Comparison of ENCODE assay signal across 21 cellular contexts in genomic region chr9:126857261-126857960, GRCh38. TPM values are rescaled to one million over a fixed set of nuclear protein-coding genes. Genes with fewer than 3 reads are reported as not detected.
A peak's percentile ranks its signal among the peaks of the same experiment; 100 is the strongest.
DNase-seq lines count a peak whose midpoint lies in the region; ATAC-seq and TF ChIP-seq lines count a peak whose summit lies in the region.
"Had no signal": no experiment of that assay in that cellular context is flagged by ENCODE, and none has a peak within 500 bp of the region (broad histone marks: within the 10 kb centered on the region; RNA-seq: fewer than 3 reads in every experiment).

No MANE protein-coding gene starts in this region.

- CTCF ChIA-PET in MCF 10A (lab: Yijun Ruan, JAX) = interaction anchor here (0.6 to 0.9 kb wide), 2 partner anchors 30 to 65 kb away, joined by 3 read pairs; no protein-coding TSS in a partner anchor
- CTCF ChIA-PET in mammary epithelial cell (lab: Charles Lee; ENCODE audit: low non-redundant PET) = no interaction called here
- CTCF ChIA-PET in PC-3 (lab: Charles Lee) = no interaction called here

- intact Hi-C loops in MCF 10A (cut with micrococcal nuclease) = no loop called here
- intact Hi-C loops in mammary epithelial cell (cut with micrococcal nuclease) = no loop called here
- intact Hi-C loops in PC-3 (cut with micrococcal nuclease) = no loop called here

- H2AFZ ChIP-seq in mammary epithelial cell (ENCODE audit: low read depth, low read length) (no peak overlapping the region), PC-3 (ENCODE audit: low read length) (no peak overlapping the region)
- H2AFZ ChIP-seq: neural progenitor cell had no signal

- no peak for TF ChIP-seq CTCF in MCF 10A (IDR thresholded peaks at IDR 0.05; ENCODE audit: unreplicated experiment)
- TF ChIP-seq CTCF in mammary epithelial cell (conservative IDR thresholded peaks at IDR 0.05 in 1 of 2, IDR thresholded peaks at IDR 0.05 in 1 of 2; ENCODE audit: extremely low read depth in 1 of 2, insufficient read depth in 1 of 2, low read depth in 1 of 2, low read length in 2 of 2) = no peak
- no peak for TF ChIP-seq CTCF in PC-3 (conservative IDR thresholded peaks at IDR 0.05; ENCODE audit: low read depth, low read length)
- no peak for TF ChIP-seq CTCF in fibroblast of the aortic adventitia (IDR thresholded peaks at IDR 0.05; ENCODE audit: insufficient read depth, low read length)
- no peak for TF ChIP-seq CTCF in type B pancreatic cell (conservative IDR thresholded peaks at IDR 0.05)

- H3K9me2 ChIP-seq in PC-3 (replicated peaks; ENCODE audit: low read length) = no peaks in the 10 kb centered on the region

- no peak overlapping the region for H3K4me3 Mint-ChIP-seq in MCF 10A (ENCODE audit: unreplicated experiment)
- H3K4me3 Mint-ChIP-seq in type B pancreatic cell = peak overlapping the region; percentile 42
- H3K4me3 Mint-ChIP-seq: activated CD4-positive, alpha-beta T cell treated with anti-CD3 and anti-CD28 coated beads for 36 hours; activated naive CD8-positive, alpha-beta T cell treated with anti-CD3 and anti-CD28 coated beads for 36 hours; activated T-helper 1 cell treated with anti-CD3 and anti-CD28 coated beads, Interleukin-12 subunit alpha, Interleukin-12 subunit beta, Interleukin-2, Interleukin-4 antibody, amounts not matched to agents 30 ng/mL and 10 ng/mL and 1 ng/mL, durations not matched to agents 14 hours and 24 hours and 36 hours; effector memory CD8-positive, alpha-beta T cell; neural progenitor cell had no signal

- H3K27me3 Mint-ChIP-seq in MCF 10A (ENCODE audit: insufficient read depth, unreplicated experiment) (no peaks in the 10 kb centered on the region), type B pancreatic cell (peaks cover 42% of the 10 kb centered on the region)

- no peak overlapping the region for H3K4me3 ChIP-seq in mammary epithelial cell (replicated peaks in 1 of 3; ENCODE audit: insufficient read depth in 1 of 3, low read depth in 2 of 3, low read length in 3 of 3)
- H3K4me3 ChIP-seq in PC-3 (ENCODE audit: low read length) = no peak overlapping the region
- H3K4me3 ChIP-seq in fibroblast of the aortic adventitia (ENCODE audit: low read depth, low read length) = no peak overlapping the region
- H3K4me3 ChIP-seq: esophagus squamous epithelium, heart right ventricle, neural progenitor cell, uterus had no signal

- POLR2A ChIA-PET in MCF 10A (lab: Yijun Ruan, JAX) (interaction anchor here (0.7 to 2.2 kb wide), 4 partner anchors 12 to 75 kb away, joined by 3 to 11 read pairs (median 3); no protein-coding TSS in a partner anchor), PC-3 (lab: Charles Lee; ENCODE audit: unreplicated experiment) (no interaction called here)

- H3K36me3 ChIP-seq in mammary epithelial cell (ENCODE audit: insufficient read depth, low read length) = no peaks in the 10 kb centered on the region
- no peaks in the 10 kb centered on the region for H3K36me3 ChIP-seq in PC-3 (ENCODE audit: low read depth, low read length)
- H3K36me3 ChIP-seq: esophagus squamous epithelium, heart right ventricle, neural progenitor cell, uterus had no signal

- H3K36me3 Mint-ChIP-seq in MCF 10A (ENCODE audit: insufficient read depth, unreplicated experiment) (peaks cover 13% of the 10 kb centered on the region), type B pancreatic cell (no peaks in the 10 kb centered on the region)
- H3K36me3 Mint-ChIP-seq: neural progenitor cell had no signal

- no peaks in the 10 kb centered on the region for H4K20me1 ChIP-seq in mammary epithelial cell (ENCODE audit: insufficient read depth, low read length)
- H4K20me1 ChIP-seq in PC-3 (ENCODE audit: low read length) = 0 out of 2 replicates have a peak, but pooled peaks cover 2% of the 10 kb centered on the region

- H3K9ac ChIP-seq in mammary epithelial cell (ENCODE audit: insufficient read depth, low read length) (no peak overlapping the region), PC-3 (ENCODE audit: low read length) (no peak overlapping the region)
- H3K9ac ChIP-seq: neural progenitor cell had no signal

- in situ Hi-C loops in mammary epithelial cell (cut with MboI; ENCODE audit: low sequenced_read_pairs in 2 of 2) = no loop called here

- no TSS peak for BruUV-seq in MCF 10A (replicated peaks; lab: Mats Ljungman, UMichigan)
- no TSS peak for BruUV-seq in mammary epithelial cell (replicated peaks; lab: Mats Ljungman, UMichigan)
- BruUV-seq in PC-3 (replicated peaks; lab: Mats Ljungman, UMichigan) = no TSS peak

- WGBS in mammary epithelial cell (ENCODE audit: low coverage, missing lambda C conversion rate) = 20% methylated on average over 7 of the region's 8 CpGs

- H3K9me3 ChIP-seq in mammary epithelial cell (replicated peaks; ENCODE audit: insufficient read depth, low read length) (no peaks in the 10 kb centered on the region), PC-3 (ENCODE audit: low read length) (no peaks in the 10 kb centered on the region)
- H3K9me3 ChIP-seq: esophagus squamous epithelium, heart right ventricle, uterus had no signal

- no peaks in the 10 kb centered on the region for H3F3A ChIP-seq in PC-3 (ENCODE audit: low read length, unreplicated experiment)

- no peak overlapping the region for H3K27ac ChIP-seq in mammary epithelial cell (ENCODE audit: insufficient read depth, low read depth, low read length)
- no peak overlapping the region for H3K27ac ChIP-seq in PC-3 (ENCODE audit: low read length)
- H3K27ac ChIP-seq: esophagus squamous epithelium, heart right ventricle, neural progenitor cell, uterus had no signal

- H3K27me3 ChIP-seq in mammary epithelial cell (ENCODE audit: insufficient read depth, low read length) = no peaks in the 10 kb centered on the region
- H3K27me3 ChIP-seq in PC-3 (ENCODE audit: low read length) = no peaks in the 10 kb centered on the region
- H3K27me3 ChIP-seq: uterus had no signal

- H3K79me2 ChIP-seq in mammary epithelial cell (ENCODE audit: insufficient read depth, low read length) (peaks cover 17% of the 10 kb centered on the region), PC-3 (ENCODE audit: low read length) (peaks cover 16% of the 10 kb centered on the region)

- ATAC-seq in PC-3 (no peak), GM21515 (IDR thresholded peaks at IDR 0.05; ENCODE audit: unreplicated experiment) (no peak), HG02870 (IDR thresholded peaks at IDR 0.05; ENCODE audit: unreplicated experiment) (no peak)
- ATAC-seq: activated CD4-positive, alpha-beta T cell treated with anti-CD3 and anti-CD28 coated beads for 36 hours; effector memory CD8-positive, alpha-beta T cell; HCT116; heart right ventricle had no signal

- H3K4me2 ChIP-seq in mammary epithelial cell (ENCODE audit: insufficient read depth, low read depth, low read length) (no peak overlapping the region), PC-3 (ENCODE audit: low read length) (no peak overlapping the region)
- H3K4me2 ChIP-seq: neural progenitor cell had no signal

- dilution Hi-C loops in mammary epithelial cell (cut with HindIII; ENCODE audit: low sequenced_read_pairs) = no loop called here

- H3K27ac Mint-ChIP-seq in MCF 10A (ENCODE audit: low read depth, unreplicated experiment) (no peak overlapping the region), type B pancreatic cell (no peak overlapping the region)
- H3K27ac Mint-ChIP-seq: activated CD4-positive, alpha-beta T cell treated with anti-CD3 and anti-CD28 coated beads for 36 hours; activated naive CD8-positive, alpha-beta T cell treated with anti-CD3 and anti-CD28 coated beads for 36 hours; activated T-helper 1 cell treated with anti-CD3 and anti-CD28 coated beads, Interleukin-12 subunit alpha, Interleukin-12 subunit beta, Interleukin-2, Interleukin-4 antibody, amounts not matched to agents 30 ng/mL and 10 ng/mL and 1 ng/mL, durations not matched to agents 14 hours and 24 hours and 36 hours; neural progenitor cell had no signal

- H3K4me1 ChIP-seq in mammary epithelial cell (ENCODE audit: insufficient read depth, low read length) (peaks cover 12% of the 10 kb centered on the region), PC-3 (ENCODE audit: insufficient read depth, low read length) (peaks cover 10% of the 10 kb centered on the region)

- H3K9me3 Mint-ChIP-seq in MCF 10A (ENCODE audit: unreplicated experiment) (no peaks in the 10 kb centered on the region), type B pancreatic cell (no peaks in the 10 kb centered on the region)
- H3K9me3 Mint-ChIP-seq: activated naive CD8-positive, alpha-beta T cell treated with anti-CD3 and anti-CD28 coated beads for 36 hours; activated T-helper 1 cell treated with anti-CD3 and anti-CD28 coated beads, Interleukin-12 subunit alpha, Interleukin-12 subunit beta, Interleukin-2, Interleukin-4 antibody, amounts not matched to agents 30 ng/mL and 10 ng/mL and 1 ng/mL, durations not matched to agents 14 hours and 24 hours and 36 hours; effector memory CD8-positive, alpha-beta T cell; neural progenitor cell had no signal

- DNase-seq in MCF 10A (ENCODE audit: unreplicated experiment) = peak; percentile 61
- DNase-seq in mammary epithelial cell = no peak
- peak; percentile 10 for DNase-seq in PC-3
- peak; percentile 79 for DNase-seq in fibroblast of the aortic adventitia (ENCODE audit: low read depth)
- no peak for DNase-seq in type B pancreatic cell (ENCODE audit: extremely low spot score, unreplicated experiment)
- DNase-seq in NOMO-1 treated with dmso at 0.1 percent for 144 hours (lab: John Stamatoyannopoulos, UW; ENCODE audit: unreplicated experiment) = no peak
- DNase-seq: activated CD4-positive, alpha-beta T cell treated with anti-CD3 and anti-CD28 coated beads for 36 hours; activated naive CD8-positive, alpha-beta T cell treated with anti-CD3 and anti-CD28 coated beads for 36 hours; effector memory CD8-positive, alpha-beta T cell; esophagus squamous epithelium; heart right ventricle; midbrain; NCI-H345; NK-92 treated with Interleukin-12 subunit alpha and Interleukin-12 subunit beta, amount 100 ng/mL, for 24 hours; SW 1271; uterus had no signal

- H3K4me1 Mint-ChIP-seq in MCF 10A (ENCODE audit: insufficient read depth, unreplicated experiment) (peaks cover 21% of the 10 kb centered on the region), type B pancreatic cell (ENCODE audit: unreplicated experiment) (peaks cover 12% of the 10 kb centered on the region)

RNA-seq across cellular contexts. Expression of gene ZBTB34, which starts 3.0 kb away (rescaled TPM):
- total RNA-seq in MCF 10A (2022) (4.6 and 6.9 TPM in 2 replicates), mammary epithelial cell (10 to 100 TPM in 1 of 2 donors, 1 to 10 TPM in 1; 5.1 to 10.3 TPM), PC-3 (2014; rRNA removed) (1.6 and 1.8 TPM in 2 replicates), fibroblast of the aortic adventitia (ENCODE audit: low replicate concordance) (7.3 and 8.8 TPM in 2 replicates), type B pancreatic cell (ENCODE audit: low replicate concordance) (19.7 and 20.2 TPM in 2 replicates)
- polyA plus RNA-seq in mammary epithelial cell = 3.4 TPM
- 7.0 TPM for polyA minus RNA-seq in mammary epithelial cell

RNA-seq across cellular contexts. Expression of gene ZBTB43, which starts 52.6 kb away (rescaled TPM):
- total RNA-seq in MCF 10A (2022) (32.4 and 44.2 TPM in 2 replicates), mammary epithelial cell (10 to 100 TPM; 24.0 to 32.4 TPM), PC-3 (2014; rRNA removed) (5.9 and 36.1 TPM in 2 replicates), fibroblast of the aortic adventitia (ENCODE audit: low replicate concordance) (8.1 and 11.1 TPM in 2 replicates), type B pancreatic cell (ENCODE audit: low replicate concordance) (16.7 and 19.5 TPM in 2 replicates)
- polyA plus RNA-seq in mammary epithelial cell = 7.0 TPM
- polyA minus RNA-seq in mammary epithelial cell = 6.4 TPM

RNA-seq across cellular contexts. Expression of gene RALGPS1, which starts 57.2 kb away (rescaled TPM):
- total RNA-seq in MCF 10A (2022) (2.4 and 3.3 TPM in 2 replicates), mammary epithelial cell (under 1 TPM; 0.83 to 0.94 TPM), PC-3 (2014; rRNA removed) (7.9 and 10.2 TPM in 2 replicates), fibroblast of the aortic adventitia (ENCODE audit: low replicate concordance) (2.4 and 2.9 TPM in 2 replicates), type B pancreatic cell (ENCODE audit: low replicate concordance) (16.7 and 30.0 TPM in 2 replicates)
- 0.39 TPM for polyA plus RNA-seq in mammary epithelial cell
- polyA minus RNA-seq in mammary epithelial cell = not detected

Comparison
In these comparisons a context has a peak if more than half of its experiments do, and no peak if none do; other contexts are left out.
1. DNase-seq: peak in MCF 10A (single experiment), PC-3 (single experiment) and fibroblast of the aortic adventitia (single experiment); none in mammary epithelial cell (single experiment), type B pancreatic cell (single experiment) and NOMO-1 treated with dmso at 0.1 percent for 144 hours (single experiment).